Comparison of ENCODE assay signal across 26 cellular contexts in the genomic region with DNA sequence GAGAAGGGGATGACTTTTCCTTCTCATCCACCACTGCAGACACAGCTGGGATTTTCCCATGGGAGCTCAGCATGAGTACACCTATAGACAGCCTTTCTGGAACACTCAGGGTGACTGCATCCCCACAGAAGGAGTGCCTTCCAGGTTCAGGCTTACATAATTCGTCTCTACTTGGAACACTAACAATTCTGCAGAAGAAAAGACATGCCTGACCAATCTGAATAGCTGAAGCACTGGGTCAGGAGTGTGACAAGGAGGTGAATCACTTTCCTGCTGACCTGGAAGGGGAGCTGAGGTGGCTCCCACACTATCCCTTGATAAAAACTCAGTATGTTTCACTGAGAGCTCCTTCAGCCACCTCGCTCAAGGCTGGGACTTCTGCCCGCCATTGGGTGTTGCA.
"Had no signal": no experiment of that assay in that cellular context is flagged by ENCODE, and none has a peak within 500 bp of the region (broad histone marks: within the 10 kb centered on the region; RNA-seq: fewer than 3 reads in every experiment).

No MANE protein-coding gene starts in this region.

- H3K27ac Mint-ChIP-seq: activated CD4-positive, alpha-beta T cell treated with anti-CD3 and anti-CD28 coated beads for 36 hours; activated CD8-positive, alpha-beta memory T cell treated with anti-CD3 and anti-CD28 coated beads, Interleukin-2, amount 10 ng/mL, durations not matched to agents 7 days and 5 days; activated CD8-positive, alpha-beta T cell treated with anti-CD3 and anti-CD28 coated beads, Interleukin-2, amount 10 ng/mL, durations not matched to agents 7 days and 5 days; activated naive CD4-positive, alpha-beta T cell treated with anti-CD3 and anti-CD28 coated beads, Interleukin-2, amount 50 U/mL, for 72 hours; activated T-cell treated with anti-CD3 and anti-CD28 coated beads, Interleukin-2, amount 50 U/mL, for 72 hours; effector memory CD8-positive, alpha-beta T cell; nephron; progenitor cell of endocrine pancreas; stimulated activated effector memory CD8-positive, alpha-beta T cell treated with anti-CD3 and anti-CD28 coated beads, Interleukin-12 subunit alpha, Interleukin-12 subunit beta, amount 100 ng/mL, for 72 hours; stimulated activated naive CD8-positive, alpha-beta T cell treated with anti-CD3 and anti-CD28 coated beads, Interleukin-15, amount 100 ng/mL, for 72 hours; T-helper 2 cell treated with Interferon-gamma antibody and Interleukin-4, amounts not matched to agents 5 μg/mL and 100 μg/mL, for 36 hours; type B pancreatic cell had no signal

- DNase-seq: activated CD4-positive, alpha-beta T cell treated with anti-CD3 and anti-CD28 coated beads for 36 hours; activated CD4-positive, CD25-positive, alpha-beta regulatory T cell; activated CD8-positive, alpha-beta memory T cell treated with anti-CD3 and anti-CD28 coated beads, Interleukin-2, amount 10 ng/mL, durations not matched to agents 7 days and 5 days; activated CD8-positive, alpha-beta T cell treated with anti-CD3 and anti-CD28 coated beads, Interleukin-2, amount 10 ng/mL, durations not matched to agents 7 days and 5 days; activated naive CD4-positive, alpha-beta T cell; activated T-cell treated with anti-CD3 and anti-CD28 coated beads, Interleukin-2, amount 50 U/mL, for 72 hours; dorsolateral prefrontal cortex; effector memory CD8-positive, alpha-beta T cell; foreskin fibroblast; heart right ventricle; left ventricle myocardium inferior; retina; sigmoid colon; small intestine; stimulated activated CD4-positive, alpha-beta T cell treated with anti-CD3 and anti-CD28 coated beads, Interleukin-4, amount 100 ng/mL, for 24 hours; stimulated activated naive CD8-positive, alpha-beta T cell treated with anti-CD3 and anti-CD28 coated beads, Interleukin-15, amount 100 ng/mL, for 72 hours; substantia nigra; uterus had no signal

- H3K4me1 Mint-ChIP-seq: activated CD4-positive, alpha-beta T cell treated with anti-CD3 and anti-CD28 coated beads for 36 hours; activated CD8-positive, alpha-beta memory T cell treated with anti-CD3 and anti-CD28 coated beads, Interleukin-2, amount 10 ng/mL, durations not matched to agents 7 days and 5 days; nephron; stimulated activated effector memory CD8-positive, alpha-beta T cell treated with anti-CD3 and anti-CD28 coated beads, Interleukin-12 subunit alpha, Interleukin-12 subunit beta, amount 100 ng/mL, for 72 hours; stimulated activated naive CD8-positive, alpha-beta T cell treated with anti-CD3 and anti-CD28 coated beads, Interleukin-15, amount 100 ng/mL, for 72 hours had no signal

- H3K27ac ChIP-seq: coronary artery, dorsolateral prefrontal cortex, heart right ventricle, left ventricle myocardium inferior, sigmoid colon, uterus had no signal

- H3K4me3 ChIP-seq: coronary artery, dorsolateral prefrontal cortex, heart right ventricle, left ventricle myocardium inferior, sigmoid colon, uterus had no signal

- H3K4me1 ChIP-seq: heart right ventricle, left ventricle myocardium inferior, sigmoid colon, uterus had no signal

- H3K4me3 Mint-ChIP-seq: activated CD4-positive, alpha-beta T cell treated with anti-CD3 and anti-CD28 coated beads for 36 hours; activated CD8-positive, alpha-beta memory T cell treated with anti-CD3 and anti-CD28 coated beads, Interleukin-2, amount 10 ng/mL, durations not matched to agents 7 days and 5 days; activated CD8-positive, alpha-beta T cell treated with anti-CD3 and anti-CD28 coated beads, Interleukin-2, amount 10 ng/mL, durations not matched to agents 7 days and 5 days; activated T-cell treated with anti-CD3 and anti-CD28 coated beads, Interleukin-2, amount 50 U/mL, for 72 hours; effector memory CD8-positive, alpha-beta T cell; nephron; stimulated activated effector memory CD8-positive, alpha-beta T cell treated with anti-CD3 and anti-CD28 coated beads, Interleukin-12 subunit alpha, Interleukin-12 subunit beta, amount 100 ng/mL, for 72 hours; stimulated activated naive CD8-positive, alpha-beta T cell treated with anti-CD3 and anti-CD28 coated beads, Interleukin-15, amount 100 ng/mL, for 72 hours; T-helper 2 cell treated with Interferon-gamma antibody and Interleukin-4, amounts not matched to agents 5 μg/mL and 100 μg/mL, for 36 hours; type B pancreatic cell had no signal

- H3K9me3 Mint-ChIP-seq: nephron, type B pancreatic cell had no signal

- ATAC-seq: activated CD4-positive, alpha-beta T cell treated with anti-CD3 and anti-CD28 coated beads for 36 hours; activated CD8-positive, alpha-beta memory T cell treated with anti-CD3 and anti-CD28 coated beads, Interleukin-2, amount 10 ng/mL, durations not matched to agents 7 days and 5 days; activated CD8-positive, alpha-beta T cell treated with anti-CD3 and anti-CD28 coated beads, Interleukin-2, amount 10 ng/mL, durations not matched to agents 7 days and 5 days; activated naive CD4-positive, alpha-beta T cell treated with anti-CD3 and anti-CD28 coated beads, Interleukin-2, amount 50 U/mL, for 72 hours; activated T-cell treated with anti-CD3 and anti-CD28 coated beads, Interleukin-2, amount 50 U/mL, for 72 hours; effector memory CD8-positive, alpha-beta T cell; esophagus mucosa; heart right ventricle; stimulated activated effector memory CD8-positive, alpha-beta T cell treated with anti-CD3 and anti-CD28 coated beads, Interleukin-12 subunit alpha, Interleukin-12 subunit beta, amount 100 ng/mL, for 72 hours; stimulated activated naive CD8-positive, alpha-beta T cell treated with anti-CD3 and anti-CD28 coated beads, Interleukin-15, amount 100 ng/mL, for 72 hours had no signal

- H3K36me3 Mint-ChIP-seq: activated CD8-positive, alpha-beta memory T cell treated with anti-CD3 and anti-CD28 coated beads, Interleukin-2, amount 10 ng/mL, durations not matched to agents 7 days and 5 days; activated naive CD4-positive, alpha-beta T cell treated with anti-CD3 and anti-CD28 coated beads, Interleukin-2, amount 50 U/mL, for 72 hours; stimulated activated effector memory CD8-positive, alpha-beta T cell treated with anti-CD3 and anti-CD28 coated beads, Interleukin-12 subunit alpha, Interleukin-12 subunit beta, amount 100 ng/mL, for 72 hours; type B pancreatic cell had no signal

- H3K27me3 Mint-ChIP-seq: activated CD8-positive, alpha-beta memory T cell treated with anti-CD3 and anti-CD28 coated beads, Interleukin-2, amount 10 ng/mL, durations not matched to agents 7 days and 5 days; effector memory CD8-positive, alpha-beta T cell; progenitor cell of endocrine pancreas; stimulated activated naive CD8-positive, alpha-beta T cell treated with anti-CD3 and anti-CD28 coated beads, Interleukin-15, amount 100 ng/mL, for 72 hours; type B pancreatic cell had no signal

- H3K27me3 ChIP-seq: dorsolateral prefrontal cortex, heart right ventricle, sigmoid colon, uterus had no signal

- H3K36me3 ChIP-seq: heart right ventricle, left ventricle myocardium inferior, sigmoid colon, uterus had no signal

- H3K9me3 ChIP-seq: sigmoid colon, uterus had no signal
